ENCODE assay signal across 1 cellular context in the genomic region with DNA sequence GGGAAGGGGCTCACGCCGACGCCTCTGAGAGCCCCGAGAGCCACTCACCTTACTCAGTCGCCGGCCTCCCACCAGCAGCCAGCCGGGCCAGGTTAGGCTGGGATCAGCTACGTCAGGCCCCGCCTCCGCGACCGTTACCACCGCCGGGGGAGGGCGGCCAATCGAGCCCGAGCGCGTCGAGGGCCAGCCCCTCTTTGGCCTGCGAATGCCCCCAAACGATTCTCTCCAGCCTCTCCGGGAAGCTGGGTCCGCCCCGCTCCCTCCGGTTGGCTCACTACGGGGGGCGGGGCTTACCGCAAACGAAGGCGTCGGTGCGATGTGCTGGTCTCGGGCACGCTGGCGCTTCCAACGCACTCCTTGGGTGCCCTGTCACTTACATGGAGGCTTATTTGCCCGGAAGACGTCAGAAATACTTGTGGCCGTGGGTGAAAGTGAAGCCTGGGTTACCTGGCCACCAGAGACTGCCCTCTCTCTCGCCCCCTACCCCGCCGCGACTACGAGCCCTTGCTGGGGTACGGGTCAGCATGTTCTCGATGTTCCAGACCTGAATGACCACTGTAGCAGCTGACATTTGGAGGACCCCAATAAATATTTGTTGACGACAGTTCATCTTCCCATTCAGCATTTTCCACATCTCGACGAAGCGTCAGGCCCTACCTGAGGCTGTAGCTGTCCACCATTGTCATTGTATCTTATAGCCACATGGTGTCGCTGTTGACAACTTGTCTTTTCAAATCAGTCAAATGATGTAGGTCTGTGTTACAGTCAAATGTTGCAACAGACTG.
A peak's percentile ranks its signal among the peaks of the same experiment; 100 is the strongest.
TF ChIP-seq lines count a peak whose summit lies in the region.

A gene with protein sequence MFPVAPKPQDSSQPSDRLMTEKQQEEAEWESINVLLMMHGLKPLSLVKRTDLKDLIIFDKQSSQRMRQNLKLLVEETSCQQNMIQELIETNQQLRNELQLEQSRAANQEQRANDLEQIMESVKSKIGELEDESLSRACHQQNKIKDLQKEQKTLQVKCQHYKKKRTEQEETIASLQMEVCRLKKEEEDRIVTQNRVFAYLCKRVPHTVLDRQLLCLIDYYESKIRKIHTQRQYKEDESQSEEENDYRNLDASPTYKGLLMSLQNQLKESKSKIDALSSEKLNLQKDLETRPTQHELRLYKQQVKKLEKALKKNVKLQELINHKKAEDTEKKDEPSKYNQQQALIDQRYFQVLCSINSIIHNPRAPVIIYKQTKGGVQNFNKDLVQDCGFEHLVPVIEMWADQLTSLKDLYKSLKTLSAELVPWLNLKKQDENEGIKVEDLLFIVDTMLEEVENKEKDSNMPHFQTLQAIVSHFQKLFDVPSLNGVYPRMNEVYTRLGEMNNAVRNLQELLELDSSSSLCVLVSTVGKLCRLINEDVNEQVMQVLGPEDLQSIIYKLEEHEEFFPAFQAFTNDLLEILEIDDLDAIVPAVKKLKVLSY (minus strand): TSS at position 111 of the 785 bp plus-strand sequence. CDS start 21,333 bp downstream, outside the sequence.

TF ChIP-seq in H1, 55 proteins besides CTCF, POLR2A, EP300 and RAD21 (continued from another document):
- TF ChIP-seq KDM1A (IDR thresholded peaks at IDR 0.05; ENCODE audit: borderline replicate concordance, low read length) = peak; percentile 34; the same call in 1 of the 2 replicates
- TF ChIP-seq PHF8 (conservative IDR thresholded peaks at IDR 0.05; ENCODE audit: low read depth, low read length) = peak; percentile 66
- peak; percentile 28 for TF ChIP-seq JUND (IDR thresholded peaks at IDR 0.05; ENCODE audit: low read length)
- TF ChIP-seq, protein P1, sequence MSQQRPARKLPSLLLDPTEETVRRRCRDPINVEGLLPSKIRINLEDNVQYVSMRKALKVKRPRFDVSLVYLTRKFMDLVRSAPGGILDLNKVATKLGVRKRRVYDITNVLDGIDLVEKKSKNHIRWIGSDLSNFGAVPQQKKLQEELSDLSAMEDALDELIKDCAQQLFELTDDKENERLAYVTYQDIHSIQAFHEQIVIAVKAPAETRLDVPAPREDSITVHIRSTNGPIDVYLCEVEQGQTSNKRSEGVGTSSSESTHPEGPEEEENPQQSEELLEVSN (IDR thresholded peaks at IDR 0.05) = peak; percentile 87
- TF ChIP-seq KDM4A (IDR thresholded peaks at IDR 0.05; ENCODE audit: low read depth, low read length, severe bottlenecking) = peak; percentile 99
- 0 out of 2 replicates have a peak, but pooled peaks have one; percentile 4 for TF ChIP-seq TEAD4 (IDR thresholded peaks at IDR 0.05; ENCODE audit: low read depth, low read length)
- 0 out of 2 replicates have a peak, but pooled peaks have one; percentile 64 for TF ChIP-seq RXRA (IDR thresholded peaks at IDR 0.05; ENCODE audit: insufficient read depth, low read depth, low read length)
- no peak for TF ChIP-seq CHD1 (IDR thresholded peaks at IDR 0.05; ENCODE audit: low read depth, low read length)
- peak; percentile 85 for TF ChIP-seq ASH2L (IDR thresholded peaks at IDR 0.05; ENCODE audit: low read length)
- TF ChIP-seq ATF3 (IDR thresholded peaks at IDR 0.05; ENCODE audit: insufficient read depth, low read depth, low read length) = no peak
- TF ChIP-seq, protein P2, sequence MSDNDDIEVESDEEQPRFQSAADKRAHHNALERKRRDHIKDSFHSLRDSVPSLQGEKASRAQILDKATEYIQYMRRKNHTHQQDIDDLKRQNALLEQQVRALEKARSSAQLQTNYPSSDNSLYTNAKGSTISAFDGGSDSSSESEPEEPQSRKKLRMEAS (IDR thresholded peaks at IDR 0.05) = peak; percentile 84
- TF ChIP-seq, protein P3, sequence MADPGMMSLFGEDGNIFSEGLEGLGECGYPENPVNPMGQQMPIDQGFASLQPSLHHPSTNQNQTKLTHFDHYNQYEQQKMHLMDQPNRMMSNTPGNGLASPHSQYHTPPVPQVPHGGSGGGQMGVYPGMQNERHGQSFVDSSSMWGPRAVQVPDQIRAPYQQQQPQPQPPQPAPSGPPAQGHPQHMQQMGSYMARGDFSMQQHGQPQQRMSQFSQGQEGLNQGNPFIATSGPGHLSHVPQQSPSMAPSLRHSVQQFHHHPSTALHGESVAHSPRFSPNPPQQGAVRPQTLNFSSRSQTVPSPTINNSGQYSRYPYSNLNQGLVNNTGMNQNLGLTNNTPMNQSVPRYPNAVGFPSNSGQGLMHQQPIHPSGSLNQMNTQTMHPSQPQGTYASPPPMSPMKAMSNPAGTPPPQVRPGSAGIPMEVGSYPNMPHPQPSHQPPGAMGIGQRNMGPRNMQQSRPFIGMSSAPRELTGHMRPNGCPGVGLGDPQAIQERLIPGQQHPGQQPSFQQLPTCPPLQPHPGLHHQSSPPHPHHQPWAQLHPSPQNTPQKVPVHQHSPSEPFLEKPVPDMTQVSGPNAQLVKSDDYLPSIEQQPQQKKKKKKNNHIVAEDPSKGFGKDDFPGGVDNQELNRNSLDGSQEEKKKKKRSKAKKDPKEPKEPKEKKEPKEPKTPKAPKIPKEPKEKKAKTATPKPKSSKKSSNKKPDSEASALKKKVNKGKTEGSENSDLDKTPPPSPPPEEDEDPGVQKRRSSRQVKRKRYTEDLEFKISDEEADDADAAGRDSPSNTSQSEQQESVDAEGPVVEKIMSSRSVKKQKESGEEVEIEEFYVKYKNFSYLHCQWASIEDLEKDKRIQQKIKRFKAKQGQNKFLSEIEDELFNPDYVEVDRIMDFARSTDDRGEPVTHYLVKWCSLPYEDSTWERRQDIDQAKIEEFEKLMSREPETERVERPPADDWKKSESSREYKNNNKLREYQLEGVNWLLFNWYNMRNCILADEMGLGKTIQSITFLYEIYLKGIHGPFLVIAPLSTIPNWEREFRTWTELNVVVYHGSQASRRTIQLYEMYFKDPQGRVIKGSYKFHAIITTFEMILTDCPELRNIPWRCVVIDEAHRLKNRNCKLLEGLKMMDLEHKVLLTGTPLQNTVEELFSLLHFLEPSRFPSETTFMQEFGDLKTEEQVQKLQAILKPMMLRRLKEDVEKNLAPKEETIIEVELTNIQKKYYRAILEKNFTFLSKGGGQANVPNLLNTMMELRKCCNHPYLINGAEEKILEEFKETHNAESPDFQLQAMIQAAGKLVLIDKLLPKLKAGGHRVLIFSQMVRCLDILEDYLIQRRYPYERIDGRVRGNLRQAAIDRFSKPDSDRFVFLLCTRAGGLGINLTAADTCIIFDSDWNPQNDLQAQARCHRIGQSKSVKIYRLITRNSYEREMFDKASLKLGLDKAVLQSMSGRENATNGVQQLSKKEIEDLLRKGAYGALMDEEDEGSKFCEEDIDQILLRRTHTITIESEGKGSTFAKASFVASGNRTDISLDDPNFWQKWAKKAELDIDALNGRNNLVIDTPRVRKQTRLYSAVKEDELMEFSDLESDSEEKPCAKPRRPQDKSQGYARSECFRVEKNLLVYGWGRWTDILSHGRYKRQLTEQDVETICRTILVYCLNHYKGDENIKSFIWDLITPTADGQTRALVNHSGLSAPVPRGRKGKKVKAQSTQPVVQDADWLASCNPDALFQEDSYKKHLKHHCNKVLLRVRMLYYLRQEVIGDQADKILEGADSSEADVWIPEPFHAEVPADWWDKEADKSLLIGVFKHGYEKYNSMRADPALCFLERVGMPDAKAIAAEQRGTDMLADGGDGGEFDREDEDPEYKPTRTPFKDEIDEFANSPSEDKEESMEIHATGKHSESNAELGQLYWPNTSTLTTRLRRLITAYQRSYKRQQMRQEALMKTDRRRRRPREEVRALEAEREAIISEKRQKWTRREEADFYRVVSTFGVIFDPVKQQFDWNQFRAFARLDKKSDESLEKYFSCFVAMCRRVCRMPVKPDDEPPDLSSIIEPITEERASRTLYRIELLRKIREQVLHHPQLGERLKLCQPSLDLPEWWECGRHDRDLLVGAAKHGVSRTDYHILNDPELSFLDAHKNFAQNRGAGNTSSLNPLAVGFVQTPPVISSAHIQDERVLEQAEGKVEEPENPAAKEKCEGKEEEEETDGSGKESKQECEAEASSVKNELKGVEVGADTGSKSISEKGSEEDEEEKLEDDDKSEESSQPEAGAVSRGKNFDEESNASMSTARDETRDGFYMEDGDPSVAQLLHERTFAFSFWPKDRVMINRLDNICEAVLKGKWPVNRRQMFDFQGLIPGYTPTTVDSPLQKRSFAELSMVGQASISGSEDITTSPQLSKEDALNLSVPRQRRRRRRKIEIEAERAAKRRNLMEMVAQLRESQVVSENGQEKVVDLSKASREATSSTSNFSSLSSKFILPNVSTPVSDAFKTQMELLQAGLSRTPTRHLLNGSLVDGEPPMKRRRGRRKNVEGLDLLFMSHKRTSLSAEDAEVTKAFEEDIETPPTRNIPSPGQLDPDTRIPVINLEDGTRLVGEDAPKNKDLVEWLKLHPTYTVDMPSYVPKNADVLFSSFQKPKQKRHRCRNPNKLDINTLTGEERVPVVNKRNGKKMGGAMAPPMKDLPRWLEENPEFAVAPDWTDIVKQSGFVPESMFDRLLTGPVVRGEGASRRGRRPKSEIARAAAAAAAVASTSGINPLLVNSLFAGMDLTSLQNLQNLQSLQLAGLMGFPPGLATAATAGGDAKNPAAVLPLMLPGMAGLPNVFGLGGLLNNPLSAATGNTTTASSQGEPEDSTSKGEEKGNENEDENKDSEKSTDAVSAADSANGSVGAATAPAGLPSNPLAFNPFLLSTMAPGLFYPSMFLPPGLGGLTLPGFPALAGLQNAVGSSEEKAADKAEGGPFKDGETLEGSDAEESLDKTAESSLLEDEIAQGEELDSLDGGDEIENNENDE (IDR thresholded peaks at IDR 0.05; ENCODE audit: insufficient replicate concordance, low read length) = no peak
- peak; percentile 98 for TF ChIP-seq CEBPB (IDR thresholded peaks at IDR 0.05; ENCODE audit: low read depth, low read length)
- peak; percentile 88 for TF ChIP-seq YY1 (IDR thresholded peaks at IDR 0.05; ENCODE audit: low read depth, low read length)
- peak; percentile 71 for TF ChIP-seq RBBP5 (IDR thresholded peaks at IDR 0.05; ENCODE audit: borderline replicate concordance, low read depth, low read length)
- no peak for TF ChIP-seq SAP30 (IDR thresholded peaks at IDR 0.05; ENCODE audit: insufficient read depth, insufficient replicate concordance, low read length)
- TF ChIP-seq POLR2AphosphoS5 (IDR thresholded peaks at IDR 0.05; ENCODE audit: low read depth, low read length) = peak; percentile 80
- TF ChIP-seq TAF7 (optimal IDR thresholded peaks at IDR 0.05; ENCODE audit: borderline replicate concordance, low read depth, low read length) = peak; percentile 17
- TF ChIP-seq SIX5 (IDR thresholded peaks at IDR 0.05; ENCODE audit: low read depth, low read length) = no peak
- TF ChIP-seq CBX8 (IDR thresholded peaks at IDR 0.05; ENCODE audit: borderline replicate concordance, low read depth, low read length) = no peak
- TF ChIP-seq CREB1 (IDR thresholded peaks at IDR 0.05) = peak; percentile 89
